Comparison of ENCODE assay signal across 20 cellular contexts in genomic region chr6:53815381-53816119, GRCh38. TPM values are rescaled to one million over a fixed set of nuclear protein-coding genes. Genes with fewer than 3 reads are reported as not detected.
DNase-seq lines count a peak whose midpoint lies in the region; ATAC-seq and TF ChIP-seq lines count a peak whose summit lies in the region.
"Had no signal": no experiment of that assay in that cellular context is flagged by ENCODE, and none has a peak within 500 bp of the region (broad histone marks: within the 10 kb centered on the region; RNA-seq: fewer than 3 reads in every experiment).

No MANE protein-coding gene starts in this region.

- H3K4me3 ChIP-seq in HEK293 (ENCODE audit: low read depth, low read length) (no peak overlapping the region), stomach smooth muscle (ENCODE audit: low read length in 2 of 2) (peak overlapping the region; percentile 0 to 11)
- H3K4me3 ChIP-seq: cardiac muscle cell had no signal

- POLR2A ChIA-PET in HEK293 (lab: Yijun Ruan, JAX): no interaction called here

- H3K27ac ChIP-seq in HEK293 (ENCODE audit: extremely low read depth, low read depth, low read length): no peak overlapping the region
- peak overlapping the region; percentile 56 for H3K27ac ChIP-seq in stomach smooth muscle (ENCODE audit: low read length)
- H3K27ac ChIP-seq: cardiac muscle cell, HL-60 had no signal

- H3K4me1 Mint-ChIP-seq in chondrocyte (ENCODE audit: low read depth) (peaks cover 67% of the 10 kb centered on the region), mesothelial cell of epicardium (peaks cover 19% of the 10 kb centered on the region)
- peaks cover 8% of the 10 kb centered on the region for H3K4me1 Mint-ChIP-seq in activated T-helper 2 cell treated with anti-CD3 and anti-CD28 coated beads, Interferon-gamma antibody, Interleukin-2, Interleukin-4, amounts not matched to agents 10 μg/mL and 5 μg/mL and 100 μg/mL, durations not matched to agents 14 hours and 24 hours and 36 hours (ENCODE audit: low read depth)
- peaks cover 5% of the 10 kb centered on the region for H3K4me1 Mint-ChIP-seq in activated T-helper 1 cell treated with anti-CD3 and anti-CD28 coated beads, Interleukin-12 subunit alpha, Interleukin-12 subunit beta, Interleukin-2, Interleukin-4 antibody, amounts not matched to agents 30 ng/mL and 10 ng/mL and 1 ng/mL, durations not matched to agents 14 hours and 24 hours and 36 hours (ENCODE audit: low read depth)

- H3K9ac ChIP-seq in stomach smooth muscle (ENCODE audit: low read length in 2 of 2): peak overlapping the region; percentile 3 to 17

- H3K9me3 Mint-ChIP-seq in chondrocyte (ENCODE audit: low read depth): no peaks in the 10 kb centered on the region
- H3K9me3 Mint-ChIP-seq in mesothelial cell of epicardium: no peaks in the 10 kb centered on the region
- no peaks in the 10 kb centered on the region for H3K9me3 Mint-ChIP-seq in activated T-helper 2 cell treated with anti-CD3 and anti-CD28 coated beads, Interferon-gamma antibody, Interleukin-2, Interleukin-4, amounts not matched to agents 10 μg/mL and 5 μg/mL and 100 μg/mL, durations not matched to agents 14 hours and 24 hours and 36 hours
- no peaks in the 10 kb centered on the region for H3K9me3 Mint-ChIP-seq in activated T-helper 1 cell treated with anti-CD3 and anti-CD28 coated beads, Interleukin-12 subunit alpha, Interleukin-12 subunit beta, Interleukin-2, Interleukin-4 antibody, amounts not matched to agents 30 ng/mL and 10 ng/mL and 1 ng/mL, durations not matched to agents 14 hours and 24 hours and 36 hours
- H3K9me3 Mint-ChIP-seq: activated naive CD4-positive, alpha-beta T cell treated with anti-CD3 and anti-CD28 coated beads, Interleukin-2, amount 50 U/mL, for 24 hours; T-helper 2 cell treated with Interferon-gamma antibody and Interleukin-4, amounts not matched to agents 5 μg/mL and 100 μg/mL, for 36 hours had no signal

- intact Hi-C loops in activated T-helper 2 cell treated with anti-CD3 and anti-CD28 coated beads, Interferon-gamma antibody, Interleukin-2, Interleukin-4, amounts not matched to agents 10 μg/mL and 5 μg/mL and 100 μg/mL, durations not matched to agents 14 hours and 24 hours and 36 hours (cut with micrococcal nuclease): no loop called here
- intact Hi-C loops in activated T-helper 1 cell treated with anti-CD3 and anti-CD28 coated beads, Interleukin-12 subunit alpha, Interleukin-12 subunit beta, Interleukin-2, Interleukin-4 antibody, amounts not matched to agents 30 ng/mL and 10 ng/mL and 1 ng/mL, durations not matched to agents 14 hours and 24 hours and 36 hours (cut with micrococcal nuclease): no loop called here

- CTCF ChIA-PET in HEK293 (lab: Yijun Ruan, JAX): interaction anchor here (0.6 to 1.4 kb wide), 6 partner anchors 10 to 322 kb away, joined by 3 to 6 read pairs (median 4); no protein-coding TSS in a partner anchor

- TF ChIP-seq CTCF in HEK293 (tag by site-specific recombination; IDR thresholded peaks at IDR 0.05) (no peak), chondrocyte (IDR thresholded peaks at IDR 0.05) (no peak), mesothelial cell of epicardium (IDR thresholded peaks at IDR 0.05; ENCODE audit: unreplicated experiment) (no peak)

- H3K36me3 ChIP-seq in HEK293 (ENCODE audit: control insufficient read depth in 2 of 2, insufficient read depth in 1 of 2, low read length in 2 of 2): no peaks in the 10 kb centered on the region
- no peaks in the 10 kb centered on the region for H3K36me3 ChIP-seq in stomach smooth muscle (ENCODE audit: control insufficient read depth in 2 of 2, insufficient read depth in 2 of 2, low read length in 2 of 2)
- H3K36me3 ChIP-seq: cardiac muscle cell had no signal

- H3K36me3 Mint-ChIP-seq in chondrocyte (ENCODE audit: low read depth) (no peaks in the 10 kb centered on the region), mesothelial cell of epicardium (no peaks in the 10 kb centered on the region)
- H3K36me3 Mint-ChIP-seq in activated T-helper 2 cell treated with anti-CD3 and anti-CD28 coated beads, Interferon-gamma antibody, Interleukin-2, Interleukin-4, amounts not matched to agents 10 μg/mL and 5 μg/mL and 100 μg/mL, durations not matched to agents 14 hours and 24 hours and 36 hours (ENCODE audit: low read depth): no peaks in the 10 kb centered on the region
- no peaks in the 10 kb centered on the region for H3K36me3 Mint-ChIP-seq in activated T-helper 1 cell treated with anti-CD3 and anti-CD28 coated beads, Interleukin-12 subunit alpha, Interleukin-12 subunit beta, Interleukin-2, Interleukin-4 antibody, amounts not matched to agents 30 ng/mL and 10 ng/mL and 1 ng/mL, durations not matched to agents 14 hours and 24 hours and 36 hours (ENCODE audit: low read depth)
- H3K36me3 Mint-ChIP-seq: activated naive CD4-positive, alpha-beta T cell treated with anti-CD3 and anti-CD28 coated beads, Interleukin-2, amount 50 U/mL, for 24 hours had no signal

- H3K27me3 ChIP-seq in stomach smooth muscle (ENCODE audit: control insufficient read depth in 1 of 2, insufficient read depth in 2 of 2, low read length in 2 of 2): no peaks in the 10 kb centered on the region
- H3K27me3 ChIP-seq: cardiac muscle cell had no signal

- H3K4me1 ChIP-seq in HEK293 (ENCODE audit: control insufficient read depth, insufficient read depth, low read length) (peaks cover 29% of the 10 kb centered on the region), stomach smooth muscle (ENCODE audit: control insufficient read depth, insufficient read depth, low read length) (peaks cover 6% of the 10 kb centered on the region)

- H3K27ac Mint-ChIP-seq in chondrocyte (ENCODE audit: unreplicated experiment) (peak overlapping the region; percentile 82), mesothelial cell of epicardium (peak overlapping the region; percentile 68)
- no peak overlapping the region for H3K27ac Mint-ChIP-seq in activated T-helper 2 cell treated with anti-CD3 and anti-CD28 coated beads, Interferon-gamma antibody, Interleukin-2, Interleukin-4, amounts not matched to agents 10 μg/mL and 5 μg/mL and 100 μg/mL, durations not matched to agents 14 hours and 24 hours and 36 hours
- H3K27ac Mint-ChIP-seq in activated T-helper 1 cell treated with anti-CD3 and anti-CD28 coated beads, Interleukin-12 subunit alpha, Interleukin-12 subunit beta, Interleukin-2, Interleukin-4 antibody, amounts not matched to agents 30 ng/mL and 10 ng/mL and 1 ng/mL, durations not matched to agents 14 hours and 24 hours and 36 hours: no peak overlapping the region
- H3K27ac Mint-ChIP-seq: activated CD4-positive, alpha-beta T cell treated with anti-CD3 and anti-CD28 coated beads for 36 hours; activated naive CD4-positive, alpha-beta T cell treated with anti-CD3 and anti-CD28 coated beads, Interleukin-2, amount 50 U/mL, for 24 hours; T-helper 2 cell treated with Interferon-gamma antibody and Interleukin-4, amounts not matched to agents 5 μg/mL and 100 μg/mL, for 36 hours had no signal

- H3K4me3 Mint-ChIP-seq in chondrocyte (ENCODE audit: unreplicated experiment) (peak overlapping the region; percentile 23), mesothelial cell of epicardium (no peak overlapping the region)
- H3K4me3 Mint-ChIP-seq in activated T-helper 2 cell treated with anti-CD3 and anti-CD28 coated beads, Interferon-gamma antibody, Interleukin-2, Interleukin-4, amounts not matched to agents 10 μg/mL and 5 μg/mL and 100 μg/mL, durations not matched to agents 14 hours and 24 hours and 36 hours (ENCODE audit: low read depth): no peak overlapping the region
- H3K4me3 Mint-ChIP-seq in activated T-helper 1 cell treated with anti-CD3 and anti-CD28 coated beads, Interleukin-12 subunit alpha, Interleukin-12 subunit beta, Interleukin-2, Interleukin-4 antibody, amounts not matched to agents 30 ng/mL and 10 ng/mL and 1 ng/mL, durations not matched to agents 14 hours and 24 hours and 36 hours: no peak overlapping the region
- H3K4me3 Mint-ChIP-seq: activated CD4-positive, alpha-beta T cell treated with anti-CD3 and anti-CD28 coated beads for 36 hours; activated naive CD4-positive, alpha-beta T cell treated with anti-CD3 and anti-CD28 coated beads, Interleukin-2, amount 50 U/mL, for 24 hours; T-helper 2 cell treated with Interferon-gamma antibody and Interleukin-4, amounts not matched to agents 5 μg/mL and 100 μg/mL, for 36 hours had no signal

- ATAC-seq in HG02884 (IDR thresholded peaks at IDR 0.05; ENCODE audit: unreplicated experiment) (no peak), GM21576 (IDR thresholded peaks at IDR 0.05; ENCODE audit: unreplicated experiment) (no peak)
- ATAC-seq: activated CD4-positive, alpha-beta T cell treated with anti-CD3 and anti-CD28 coated beads for 36 hours; stimulated activated naive CD8-positive, alpha-beta T cell treated with anti-CD3 and anti-CD28 coated beads, Interleukin-15, Interleukin-2, amounts not matched to agents 100 U/mL and 50 U/mL, for 24 hours had no signal

- H3K27me3 Mint-ChIP-seq in chondrocyte (ENCODE audit: low read depth) (no peaks in the 10 kb centered on the region), mesothelial cell of epicardium (ENCODE audit: low read depth) (no peaks in the 10 kb centered on the region)
- H3K27me3 Mint-ChIP-seq in activated T-helper 2 cell treated with anti-CD3 and anti-CD28 coated beads, Interferon-gamma antibody, Interleukin-2, Interleukin-4, amounts not matched to agents 10 μg/mL and 5 μg/mL and 100 μg/mL, durations not matched to agents 14 hours and 24 hours and 36 hours (ENCODE audit: low read depth): no peaks in the 10 kb centered on the region
- peaks cover 4% of the 10 kb centered on the region for H3K27me3 Mint-ChIP-seq in activated T-helper 1 cell treated with anti-CD3 and anti-CD28 coated beads, Interleukin-12 subunit alpha, Interleukin-12 subunit beta, Interleukin-2, Interleukin-4 antibody, amounts not matched to agents 30 ng/mL and 10 ng/mL and 1 ng/mL, durations not matched to agents 14 hours and 24 hours and 36 hours (ENCODE audit: insufficient read depth)
- H3K27me3 Mint-ChIP-seq: activated naive CD4-positive, alpha-beta T cell treated with anti-CD3 and anti-CD28 coated beads, Interleukin-2, amount 50 U/mL, for 24 hours had no signal

- H3K9me3 ChIP-seq in HEK293 (ENCODE audit: control insufficient read depth, insufficient read depth, low read depth, low read length): no peaks in the 10 kb centered on the region
- H3K9me3 ChIP-seq in stomach smooth muscle (ENCODE audit: control insufficient read depth in 2 of 2, low read length in 2 of 2): no peaks in the 10 kb centered on the region

- DNase-seq in chondrocyte (ENCODE audit: low spot score) (no peak), mesothelial cell of epicardium (ENCODE audit: low spot score in 2 of 2, unreplicated experiment in 2 of 2) (no peak)
- no peak for DNase-seq in activated T-helper 2 cell treated with anti-CD3 and anti-CD28 coated beads, Interferon-gamma antibody, Interleukin-2, Interleukin-4, amounts not matched to agents 10 μg/mL and 5 μg/mL and 100 μg/mL, durations not matched to agents 14 hours and 24 hours and 36 hours (ENCODE audit: low spot score)
- DNase-seq in activated T-helper 1 cell treated with anti-CD3 and anti-CD28 coated beads, Interleukin-12 subunit alpha, Interleukin-12 subunit beta, Interleukin-2, Interleukin-4 antibody, amounts not matched to agents 30 ng/mL and 10 ng/mL and 1 ng/mL, durations not matched to agents 14 hours and 24 hours and 36 hours (ENCODE audit: low spot score): no peak
- DNase-seq: activated CD4-positive, alpha-beta T cell treated with anti-CD3 and anti-CD28 coated beads for 36 hours; KBM-7; mesendoderm; NCI-H1417; NCI-H345; nucleus accumbens; SHP77; stimulated activated naive CD8-positive, alpha-beta T cell treated with anti-CD3 and anti-CD28 coated beads, Interleukin-15, Interleukin-2, amounts not matched to agents 100 U/mL and 50 U/mL, for 24 hours had no signal

RNA-seq across cellular contexts. Expression of gene LRRC1, which starts 20.7 kb away (rescaled TPM):
- total RNA-seq in chondrocyte (10.4 to 14.1 TPM (median 14.0 TPM) in 3 replicates), mesothelial cell of epicardium (26.1 to 30.4 TPM (median 27.0 TPM) in 3 replicates)
- total RNA-seq in activated T-helper 2 cell treated with anti-CD3 and anti-CD28 coated beads, Interferon-gamma antibody, Interleukin-2, Interleukin-4, amounts not matched to agents 10 μg/mL and 5 μg/mL and 100 μg/mL, durations not matched to agents 14 hours and 24 hours and 36 hours: 1.9 and 3.4 TPM in 2 replicates
- 1.7 and 1.9 TPM in 2 replicates for total RNA-seq in activated T-helper 1 cell treated with anti-CD3 and anti-CD28 coated beads, Interleukin-12 subunit alpha, Interleukin-12 subunit beta, Interleukin-2, Interleukin-4 antibody, amounts not matched to agents 30 ng/mL and 10 ng/mL and 1 ng/mL, durations not matched to agents 14 hours and 24 hours and 36 hours

Comparison
In these comparisons a context has a peak if more than half of its experiments do, and no peak if none do; other contexts are left out.
1. H3K27ac Mint-ChIP-seq: peak in chondrocyte (single experiment) and mesothelial cell of epicardium (single experiment); none in activated T-helper 2 cell treated with anti-CD3 and anti-CD28 coated beads, Interferon-gamma antibody, Interleukin-2, Interleukin-4, amounts not matched to agents 10 μg/mL and 5 μg/mL and 100 μg/mL, durations not matched to agents 14 hours and 24 hours and 36 hours (single experiment) and activated T-helper 1 cell treated with anti-CD3 and anti-CD28 coated beads, Interleukin-12 subunit alpha, Interleukin-12 subunit beta, Interleukin-2, Interleukin-4 antibody, amounts not matched to agents 30 ng/mL and 10 ng/mL and 1 ng/mL, durations not matched to agents 14 hours and 24 hours and 36 hours (single experiment).